9 cellular contexts compared by ENCODE assay signal in genomic region chr5:172985596-172985995, GRCh38. TPM values are rescaled to one million over a fixed set of nuclear protein-coding genes. Genes with fewer than 3 reads are reported as not detected.
DNase-seq lines count a peak whose midpoint lies in the region; ATAC-seq and TF ChIP-seq lines count a peak whose summit lies in the region.
"Had no signal": no experiment of that assay in that cellular context is flagged by ENCODE, and none has a peak within 500 bp of the region (broad histone marks: within the 10 kb centered on the region; RNA-seq: fewer than 3 reads in every experiment).

No MANE protein-coding gene starts in this region.

- CTCF ChIA-PET in Calu3 (lab: Charles Lee) (interaction anchor here (1.5 to 3.4 kb wide), 2 partner anchors 57 to 72 kb away, joined by 4 to 25 read pairs; no protein-coding TSS in a partner anchor), mammary epithelial cell (lab: Charles Lee; ENCODE audit: low non-redundant PET) (no interaction called here)

- in situ Hi-C loops in mammary epithelial cell (cut with MboI; ENCODE audit: low sequenced_read_pairs in 2 of 2): loop anchor here (25.0 kb wide), 3 partner anchors 152 to 577 kb away; partner anchors contain the start of gene BNIP1 (in 1 of the 2)

- no peak overlapping the region for H3K9ac ChIP-seq in MM.1S (ENCODE audit: low read length)
- H3K9ac ChIP-seq in mammary epithelial cell (ENCODE audit: insufficient read depth, low read length): peak overlapping the region; percentile 6

- H2AFZ ChIP-seq in MM.1S (ENCODE audit: low read length) (no peak overlapping the region), mammary epithelial cell (ENCODE audit: low read depth, low read length) (no peak overlapping the region)

- peaks cover 11% of the 10 kb centered on the region for H3F3A ChIP-seq in MM.1S (ENCODE audit: insufficient read depth, low read length)

- H4K20me1 ChIP-seq in MM.1S (ENCODE audit: insufficient read depth, low read length) (peaks cover 3% of the 10 kb centered on the region; the same call in 1 of the 2 replicates), mammary epithelial cell (ENCODE audit: insufficient read depth, low read length) (no peaks in the 10 kb centered on the region)

- no peaks in the 10 kb centered on the region for H3K9me2 ChIP-seq in MM.1S (replicated peaks; ENCODE audit: insufficient read depth, low read length)

- H3K4me3 ChIP-seq in MM.1S (ENCODE audit: low read length) (peak overlapping the region; percentile 98), mammary epithelial cell (replicated peaks in 1 of 3; ENCODE audit: insufficient read depth in 1 of 3, low read depth in 2 of 3, low read length in 3 of 3) (peak overlapping the region; percentile 10 to 27 (median 10))

- H3K27me3 Mint-ChIP-seq in Calu3 (ENCODE audit: unreplicated experiment): no peaks in the 10 kb centered on the region
- no peaks in the 10 kb centered on the region for H3K27me3 Mint-ChIP-seq in naive thymus-derived CD8-positive, alpha-beta T cell
- H3K27me3 Mint-ChIP-seq in CD14-positive monocyte (ENCODE audit: low read depth in 3 of 3): no peaks in the 10 kb centered on the region

- no peak overlapping the region for H3K27ac ChIP-seq in MM.1S (ENCODE audit: low read length)
- no peak overlapping the region for H3K27ac ChIP-seq in mammary epithelial cell (ENCODE audit: insufficient read depth, low read depth, low read length)

- H3K9me3 Mint-ChIP-seq in Calu3 (ENCODE audit: low read depth, unreplicated experiment): no peaks in the 10 kb centered on the region
- H3K9me3 Mint-ChIP-seq in naive thymus-derived CD8-positive, alpha-beta T cell: no peaks in the 10 kb centered on the region
- H3K9me3 Mint-ChIP-seq in CD14-positive monocyte: peaks cover 0 to 2% (median 0%) of the 10 kb centered on the region in 7 donors

- H3K27me3 ChIP-seq in MM.1S (replicated peaks; ENCODE audit: insufficient read depth, low read length) (no peaks in the 10 kb centered on the region), mammary epithelial cell (ENCODE audit: insufficient read depth, low read length) (no peaks in the 10 kb centered on the region)

- H3K36me3 ChIP-seq in MM.1S (replicated peaks; ENCODE audit: insufficient read depth, low read length) (peaks cover 10% of the 10 kb centered on the region; the same call in 1 of the 2 replicates), mammary epithelial cell (ENCODE audit: insufficient read depth, low read length) (peaks cover 7% of the 10 kb centered on the region)

- ATAC-seq in naive thymus-derived CD8-positive, alpha-beta T cell: no peak
- ATAC-seq in left colon: no peak
- no peak for ATAC-seq in GM18520 (IDR thresholded peaks at IDR 0.05; ENCODE audit: unreplicated experiment)
- ATAC-seq in HG03175 (IDR thresholded peaks at IDR 0.05; ENCODE audit: unreplicated experiment): no peak

- intact Hi-C loops in Calu3 (cut with micrococcal nuclease; ENCODE audit: unreplicated experiment) (loop anchor here (5.0 kb wide), 1 partner anchor 42 kb away; no protein-coding TSS in a partner anchor), mammary epithelial cell (cut with micrococcal nuclease) (loop anchor here (2.0 kb wide), 1 partner anchor 347 kb away; no protein-coding TSS in a partner anchor), left colon (cut with DNase I, micrococcal nuclease) (loop anchor here in 1 of 2 donors (10.0 kb wide), 2 partner anchors 69 to 159 kb away; partner anchors contain the start of genes BNIP1 and CREBRF), CD14-positive monocyte (cut with micrococcal nuclease) (loop anchor here (2.0 to 10.0 kb wide), 2 partner anchors 71 to 159 kb away; partner anchors contain the start of genes BNIP1 (in 2 of the 2) and CREBRF (in 1 of the 2))

- BruUV-seq in Calu3 (replicated peaks; lab: Mats Ljungman, UMichigan): no TSS peak
- BruUV-seq in mammary epithelial cell (replicated peaks; lab: Mats Ljungman, UMichigan): no TSS peak

- no peak for DNase-seq in Calu3
- DNase-seq in MM.1S: no peak
- DNase-seq in mammary epithelial cell: no peak
- no peak for DNase-seq in naive thymus-derived CD8-positive, alpha-beta T cell
- DNase-seq in left colon: no peak
- DNase-seq in CD14-positive monocyte (ENCODE audit: low spot score): no peak
- DNase-seq: NCI-H2227 treated with DMSO at 0.1 percent for 48 hours had no signal

- H3K4me1 Mint-ChIP-seq in Calu3 (ENCODE audit: low read depth, unreplicated experiment) (peaks cover 14% of the 10 kb centered on the region), CD14-positive monocyte (peaks cover 39% of the 10 kb centered on the region)
- H3K4me1 Mint-ChIP-seq in naive thymus-derived CD8-positive, alpha-beta T cell: peaks cover 9 to 63% (median 44%) of the 10 kb centered on the region in 4 donors

- dilution Hi-C loops in mammary epithelial cell (cut with HindIII; ENCODE audit: low sequenced_read_pairs): no loop called here

- H3K9me3 ChIP-seq in MM.1S (replicated peaks; ENCODE audit: insufficient read depth, low read length): no peaks in the 10 kb centered on the region
- H3K9me3 ChIP-seq in mammary epithelial cell (replicated peaks; ENCODE audit: insufficient read depth, low read length): no peaks in the 10 kb centered on the region

- H3K4me3 Mint-ChIP-seq in Calu3 (ENCODE audit: low read depth, unreplicated experiment): peak overlapping the region; percentile 91
- peak overlapping the region; percentile 73 to 99 (median 84) for H3K4me3 Mint-ChIP-seq in naive thymus-derived CD8-positive, alpha-beta T cell
- H3K4me3 Mint-ChIP-seq in CD14-positive monocyte: peak overlapping the region in 1 of 2 donors; percentile 51

- H3K27ac Mint-ChIP-seq in Calu3 (ENCODE audit: unreplicated experiment): peak overlapping the region; percentile 78
- peak overlapping the region; percentile 60 to 92 (median 80) for H3K27ac Mint-ChIP-seq in naive thymus-derived CD8-positive, alpha-beta T cell
- H3K27ac Mint-ChIP-seq in CD14-positive monocyte: peak overlapping the region in 2 of 7 donors; percentile 97 to 98

- TF ChIP-seq CTCF in Calu3 (IDR thresholded peaks at IDR 0.05; ENCODE audit: unreplicated experiment) (no peak), MM.1S (IDR thresholded peaks at IDR 0.05; ENCODE audit: low read length) (no peak), mammary epithelial cell (conservative IDR thresholded peaks at IDR 0.05 in 1 of 2, IDR thresholded peaks at IDR 0.05 in 1 of 2; ENCODE audit: extremely low read depth in 1 of 2, insufficient read depth in 1 of 2, low read depth in 1 of 2, low read length in 2 of 2) (no peak), CD14-positive monocyte (IDR thresholded peaks at IDR 0.05) (no peak)

- H3K36me3 Mint-ChIP-seq in Calu3 (ENCODE audit: insufficient read depth, unreplicated experiment): peaks cover 61% of the 10 kb centered on the region
- H3K36me3 Mint-ChIP-seq in naive thymus-derived CD8-positive, alpha-beta T cell: peaks cover 0 to 40% (median 7%) of the 10 kb centered on the region in 3 donors
- H3K36me3 Mint-ChIP-seq in CD14-positive monocyte: peaks cover 13 to 33% of the 10 kb centered on the region in 2 donors

- peak overlapping the region; percentile 61 for H3K4me2 ChIP-seq in MM.1S (ENCODE audit: low read depth, low read length)
- peak overlapping the region; percentile 68 for H3K4me2 ChIP-seq in mammary epithelial cell (ENCODE audit: insufficient read depth, low read depth, low read length)

- H3K4me1 ChIP-seq in MM.1S (ENCODE audit: low read length): peaks cover 8% of the 10 kb centered on the region
- H3K4me1 ChIP-seq in mammary epithelial cell (ENCODE audit: insufficient read depth, low read length): peaks cover 11% of the 10 kb centered on the region

- POLR2A ChIA-PET in naive thymus-derived CD8-positive, alpha-beta T cell (lab: Charles Lee): interaction anchor here (1.2 kb wide), 1 partner anchor 72 kb away, joined by 4 read pairs; no protein-coding TSS in a partner anchor

- H3K79me2 ChIP-seq in MM.1S (ENCODE audit: low read length): peaks cover 72% of the 10 kb centered on the region
- peaks cover 69% of the 10 kb centered on the region for H3K79me2 ChIP-seq in mammary epithelial cell (ENCODE audit: insufficient read depth, low read length)

RNA-seq across cellular contexts. Expression of gene ATP6V0E1, which starts 2.0 kb away (rescaled TPM):
- 256 and 261 TPM in 2 replicates for total RNA-seq in Calu3 (2022)
- total RNA-seq in mammary epithelial cell: 100 to 1,000 TPM; 147 to 154 TPM
- polyA plus RNA-seq in mammary epithelial cell: 213 TPM
- polyA minus RNA-seq in mammary epithelial cell: 157 TPM
- total RNA-seq in naive thymus-derived CD8-positive, alpha-beta T cell: 100 to 1,000 TPM; 141 to 150 TPM
- 100 to 1,000 TPM; 411 to 532 (median 494) TPM for polyA plus RNA-seq in naive thymus-derived CD8-positive, alpha-beta T cell
- total RNA-seq in left colon: 100 to 1,000 TPM; 168 to 225 TPM
- 100 to 1,000 TPM; 698 to 760 TPM for polyA plus RNA-seq in CD14-positive monocyte

RNA-seq across cellular contexts. Expression of gene RPL26L1, which starts 26.4 kb away (rescaled TPM):
- total RNA-seq in Calu3 (2022) (59.4 and 62.7 TPM in 2 replicates), mammary epithelial cell (10 to 100 TPM; 31.8 to 58.5 TPM), left colon (10 to 100 TPM; 19.1 to 25.4 TPM)
- polyA plus RNA-seq in mammary epithelial cell (120 TPM), CD14-positive monocyte (10 to 100 TPM; 58.6 to 60.9 TPM)
- polyA minus RNA-seq in mammary epithelial cell: 11.9 TPM
- total RNA-seq in naive thymus-derived CD8-positive, alpha-beta T cell: 10 to 100 TPM; 15.7 to 16.5 TPM
- polyA plus RNA-seq in naive thymus-derived CD8-positive, alpha-beta T cell: 10 to 100 TPM; 38.2 to 42.1 (median 40.3) TPM
